ENCODE assay signal across 1 cellular context in genomic region chr6:30626484-30627366, GRCh38.
A peak's percentile ranks its signal among the peaks of the same experiment; 100 is the strongest.
TF ChIP-seq lines count a peak whose summit lies in the region.

TSS of gene ATAT1 (plus strand) at chr6:30626874.

TF ChIP-seq in WTC11, 78 proteins besides CTCF, POLR2A, EP300 and RAD21 (continued from another document and continues in another):
- TF ChIP-seq ZNF425 (CRISPR knock-in tag; conservative IDR thresholded peaks at IDR 0.05) (peak; percentile 73), STAT6 (CRISPR knock-in tag; conservative IDR thresholded peaks at IDR 0.05; ENCODE audit: low read depth) (no peak), NFATC4 (CRISPR knock-in tag; IDR thresholded peaks at IDR 0.05) (peak; percentile 81), CBFB (CRISPR knock-in tag; IDR thresholded peaks at IDR 0.05; ENCODE audit: low read depth) (no peak), ATF2 (CRISPR knock-in tag; IDR thresholded peaks at IDR 0.05; ENCODE audit: borderline replicate concordance, low read depth) (no peak), GABPB1 (CRISPR knock-in tag; IDR thresholded peaks at IDR 0.05) (peak; percentile 61), USF1 (CRISPR knock-in tag; IDR thresholded peaks at IDR 0.05) (no peak), AR (CRISPR knock-in tag; IDR thresholded peaks at IDR 0.05) (no peak), E2F1 (CRISPR knock-in tag; IDR thresholded peaks at IDR 0.05) (no peak; the same call in 1 of the 2 replicates), TP53 (CRISPR knock-in tag; IDR thresholded peaks at IDR 0.05) (no peak), JUN (CRISPR knock-in tag; IDR thresholded peaks at IDR 0.05) (no peak), MLX (CRISPR knock-in tag; IDR thresholded peaks at IDR 0.05) (no peak), ZSCAN18 (CRISPR knock-in tag; IDR thresholded peaks at IDR 0.05) (no peak), PRRX2 (CRISPR knock-in tag; IDR thresholded peaks at IDR 0.05) (peak; percentile 85), NFYB (CRISPR knock-in tag; conservative IDR thresholded peaks at IDR 0.05; ENCODE audit: low read depth) (no peak), E2F5 (CRISPR knock-in tag; IDR thresholded peaks at IDR 0.05) (no peak), IRF1 (CRISPR knock-in tag; IDR thresholded peaks at IDR 0.05) (no peak), ZNF263 (CRISPR knock-in tag; IDR thresholded peaks at IDR 0.05; ENCODE audit: low read depth) (no peak), ZNF219 (CRISPR knock-in tag; IDR thresholded peaks at IDR 0.05; ENCODE audit: borderline replicate concordance) (no peak), FOXP4 (CRISPR knock-in tag; IDR thresholded peaks at IDR 0.05) (peak; percentile 65), TCF7 (CRISPR knock-in tag; IDR thresholded peaks at IDR 0.05; ENCODE audit: low read depth) (no peak), ETV6 (CRISPR knock-in tag; IDR thresholded peaks at IDR 0.05) (no peak), NR2C2 (CRISPR knock-in tag; IDR thresholded peaks at IDR 0.05) (peak; percentile 87), ZNF532 (CRISPR knock-in tag; IDR thresholded peaks at IDR 0.05; ENCODE audit: borderline replicate concordance) (no peak; the same call in 1 of the 2 replicates), GTF2I (CRISPR knock-in tag; conservative IDR thresholded peaks at IDR 0.05) (no peak), MAX (CRISPR knock-in tag; IDR thresholded peaks at IDR 0.05) (no peak; the same call in 1 of the 2 replicates), ATF1 (CRISPR knock-in tag; IDR thresholded peaks at IDR 0.05) (no peak), NR3C1 (CRISPR knock-in tag; conservative IDR thresholded peaks at IDR 0.05; ENCODE audit: low read depth) (no peak), CREB1 (CRISPR knock-in tag; IDR thresholded peaks at IDR 0.05) (0 out of 2 replicates have a peak, but pooled peaks have one; percentile 67), SOX15 (CRISPR knock-in tag; IDR thresholded peaks at IDR 0.05) (no peak)
